17 cellular contexts compared by ENCODE assay signal in the genomic region with DNA sequence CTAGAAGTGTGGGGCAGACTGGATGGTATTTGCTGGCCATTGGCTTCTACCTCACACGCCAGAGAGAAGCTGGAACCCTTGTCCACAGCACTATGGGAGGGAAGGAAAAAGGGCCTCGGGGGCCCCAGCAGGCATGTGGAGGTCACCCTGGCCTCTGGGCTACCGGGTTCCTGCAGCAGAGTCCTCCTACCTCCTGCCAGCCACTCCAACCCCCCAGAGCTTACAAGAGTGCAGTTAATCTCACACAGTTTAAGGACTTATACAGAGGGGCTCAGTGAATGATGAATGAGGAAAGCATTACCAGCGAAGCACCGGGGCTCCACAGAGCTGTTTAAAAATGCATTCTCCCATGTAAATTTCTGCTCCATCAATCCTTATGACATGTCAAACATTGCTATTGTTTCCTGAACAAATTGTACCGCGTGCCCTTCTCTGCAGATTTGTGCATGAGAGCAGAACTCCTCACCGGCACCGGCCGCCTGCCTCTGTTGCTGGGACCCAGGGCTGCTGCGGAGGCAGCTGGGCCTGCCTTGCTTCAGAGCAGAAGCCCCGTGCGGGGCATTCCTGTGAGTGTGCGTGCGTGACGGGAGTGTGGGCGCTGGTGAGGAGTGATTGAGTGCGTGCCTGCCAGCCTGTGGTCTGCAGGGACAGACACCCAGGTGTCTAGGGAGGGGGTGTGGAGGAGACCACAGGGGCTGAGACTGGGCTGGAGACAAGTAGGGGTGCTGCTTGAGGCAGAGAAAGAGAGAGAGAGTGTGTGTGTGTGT. TPM values are rescaled to one million over a fixed set of nuclear protein-coding genes. Genes with fewer than 3 reads are reported as not detected.
DNase-seq lines count a peak whose midpoint lies in the region; ATAC-seq, FAIRE-seq and TF ChIP-seq lines count a peak whose summit lies in the region.
"Had no signal": no experiment of that assay in that cellular context is flagged by ENCODE, and none has a peak within 500 bp of the region (broad histone marks: within the 10 kb centered on the region; RNA-seq: fewer than 3 reads in every experiment).

No MANE protein-coding gene starts in this region.

- H3K27me3 Mint-ChIP-seq in T-helper 2 cell treated with Interferon-gamma antibody and Interleukin-4, amounts not matched to agents 5 μg/mL and 100 μg/mL, for 36 hours (ENCODE audit: low read depth): peaks cover under 1% of the 10 kb centered on the region

- WGBS in GM12878 (ENCODE audit: insufficient coverage, insufficient replicate concordance, low lambda C conversion rate, missing lambda C conversion rate): 10% methylated on average over 18 of the region's 18 CpGs

- no peaks in the 10 kb centered on the region; a peak in 1 of 4 replicates for H3K27me3 ChIP-seq in GM12878 (replicated peaks in 1 of 2; ENCODE audit: control insufficient read depth in 2 of 2, insufficient read depth in 2 of 2, low read length in 1 of 2)

- in situ Hi-C loops in GM12878 (cut with MboI): no loop called here

- TF ChIP-seq EP300 in GM12878 (IDR thresholded peaks at IDR 0.05; ENCODE audit: borderline replicate concordance in 1 of 2, control insufficient read depth in 1 of 2, low read depth in 2 of 2, low read length in 2 of 2): 0 out of 4 replicates have a peak, but pooled peaks of 1 of the 2 experiments have one; percentile 26

- no peaks in the 10 kb centered on the region for H3K79me2 ChIP-seq in GM12878 (ENCODE audit: control insufficient read depth, insufficient read depth, low read length)

- H3K4me2 ChIP-seq in GM12878 (ENCODE audit: control insufficient read depth, insufficient read depth): peak overlapping the region; percentile 38; the same call in 1 of the 2 replicates

- no peaks in the 10 kb centered on the region for H4K20me1 ChIP-seq in GM12878 (ENCODE audit: control insufficient read depth, insufficient read depth)

- SMC1A ChIA-PET in GM12878 (lab: Charles Lee; ENCODE audit: uncharacterized antibody, unreplicated experiment): interaction anchor here (0.5 to 1.8 kb wide), 3 partner anchors 27 to 161 kb away, joined by 5 to 6 read pairs (median 6); no protein-coding TSS in a partner anchor

- no TSS peak for BruUV-seq in GM12878 (replicated peaks; lab: Mats Ljungman, UMichigan)

- H3K9me3 Mint-ChIP-seq in T-helper 2 cell treated with Interferon-gamma antibody and Interleukin-4, amounts not matched to agents 5 μg/mL and 100 μg/mL, for 36 hours: no peaks in the 10 kb centered on the region
- H3K9me3 Mint-ChIP-seq: activated T-helper 2 cell treated with anti-CD3 and anti-CD28 coated beads, Interferon-gamma antibody, Interleukin-2, Interleukin-4, amounts not matched to agents 10 μg/mL and 5 μg/mL and 100 μg/mL, durations not matched to agents 14 hours and 24 hours and 36 hours had no signal

- H3K4me1 Mint-ChIP-seq in T-helper 2 cell treated with Interferon-gamma antibody and Interleukin-4, amounts not matched to agents 5 μg/mL and 100 μg/mL, for 36 hours (ENCODE audit: low read depth): peaks cover 6% of the 10 kb centered on the region

- RAD21 ChIA-PET in GM12878 (lab: Charles Lee; ENCODE audit: unreplicated experiment): interaction anchor here (1.0 to 1.6 kb wide), 4 partner anchors 26 to 97 kb away, joined by 3 to 5 read pairs (median 4); no protein-coding TSS in a partner anchor

- H3K4me3 Mint-ChIP-seq in T-helper 2 cell treated with Interferon-gamma antibody and Interleukin-4, amounts not matched to agents 5 μg/mL and 100 μg/mL, for 36 hours: no peak overlapping the region

- H3K27ac ChIP-seq in GM12878 (ENCODE audit: control insufficient read depth, insufficient read depth): no peak overlapping the region
- H3K27ac ChIP-seq in kidney (ENCODE audit: low read depth in 2 of 2, low read length in 2 of 2): no peak overlapping the region
- H3K27ac ChIP-seq: HL-60, thoracic aorta had no signal

- H3K36me3 Mint-ChIP-seq in T-helper 2 cell treated with Interferon-gamma antibody and Interleukin-4, amounts not matched to agents 5 μg/mL and 100 μg/mL, for 36 hours (ENCODE audit: low read depth): no peaks in the 10 kb centered on the region

- H3K27ac Mint-ChIP-seq in T-helper 2 cell treated with Interferon-gamma antibody and Interleukin-4, amounts not matched to agents 5 μg/mL and 100 μg/mL, for 36 hours: peak overlapping the region; percentile 62

- H3K9ac ChIP-seq in GM12878 (ENCODE audit: control insufficient read depth, insufficient read depth, low read length): no peak overlapping the region
- no peak overlapping the region for H3K9ac ChIP-seq in kidney (ENCODE audit: low read length in 2 of 2)

- POLR2A ChIA-PET in GM12878 (lab: Charles Lee): no interaction called here

- no peaks in the 10 kb centered on the region for H3K36me3 ChIP-seq in GM12878 (ENCODE audit: control insufficient read depth in 2 of 2, insufficient read depth in 2 of 2, low read length in 1 of 2)
- no peaks in the 10 kb centered on the region for H3K36me3 ChIP-seq in kidney (ENCODE audit: control insufficient read depth in 1 of 2, insufficient read depth in 2 of 2, low read length in 2 of 2)
- H3K36me3 ChIP-seq: thoracic aorta had no signal

- TF ChIP-seq CTCF in GM12878 (IDR thresholded peaks at IDR 0.05 in 2 of 3, conservative IDR thresholded peaks at IDR 0.05 in 1 of 3; ENCODE audit: control insufficient read depth in 2 of 3, extremely low read depth in 1 of 3, insufficient read depth in 1 of 3, low read depth in 3 of 3, low read length in 3 of 3): no peak
- TF ChIP-seq CTCF in kidney (IDR thresholded peaks at IDR 0.05; ENCODE audit: borderline replicate concordance, extremely low read depth, insufficient read depth): no peak

- peak overlapping the region; percentile 86; the same call in 1 of the 2 replicates for H2AFZ ChIP-seq in GM12878 (ENCODE audit: control insufficient read depth, low read depth, low read length)

- H3K9me3 ChIP-seq in GM12878 (replicated peaks; ENCODE audit: control insufficient read depth, insufficient read depth, low read length) (no peaks in the 10 kb centered on the region), kidney (ENCODE audit: control insufficient read depth in 1 of 2, low read length in 2 of 2) (no peaks in the 10 kb centered on the region)
- H3K9me3 ChIP-seq: mucosa of descending colon, thoracic aorta had no signal

- intact Hi-C loops in GM12878 (cut with micrococcal nuclease; ENCODE audit: unreplicated experiment): no loop called here
- intact Hi-C loops in kidney (cut with DNase I): no loop called here
- intact Hi-C loops in posterior vena cava (cut with DNase I): no loop called here

- FAIRE-seq in GM12878 (lab: Jason Lieb, UNC): no peak
- no peak for FAIRE-seq in kidney (lab: Jason Lieb, UNC)
- FAIRE-seq in H54 (lab: Jason Lieb, UNC): no peak

- H3K4me1 ChIP-seq in GM12878 (ENCODE audit: control insufficient read depth, insufficient read depth, low read length) (peaks cover 17% of the 10 kb centered on the region), kidney (ENCODE audit: control insufficient read depth in 1 of 2, insufficient read depth in 1 of 2, low read depth in 1 of 2, low read length in 2 of 2) (no peaks in the 10 kb centered on the region)

- CTCF ChIA-PET in GM12878 (lab: Yijun Ruan, JAX): interaction anchor here (1.7 to 2.5 kb wide), 3 partner anchors 28 to 41 kb away, joined by 8 to 14 read pairs (median 10); no protein-coding TSS in a partner anchor

- TF ChIP-seq RAD21 in GM12878 (IDR thresholded peaks at IDR 0.05; ENCODE audit: insufficient read depth, low read depth, low read length): no peak

- ATAC-seq in GM12878: peak; percentile 57
- ATAC-seq: mucosa of descending colon, sciatic nerve had no signal

- no peak overlapping the region for H3K4me3 ChIP-seq in Jurkat, Clone E6-1 (ENCODE audit: low read length)
- no peak overlapping the region for H3K4me3 ChIP-seq in GM12878
- no peak overlapping the region for H3K4me3 ChIP-seq in kidney (ENCODE audit: low read length in 2 of 2)
- H3K4me3 ChIP-seq: mucosa of descending colon, thoracic aorta had no signal

- TF ChIP-seq POLR2A in GM12878 (IDR thresholded peaks at IDR 0.05; ENCODE audit: low read depth, low read length): no peak
- no peak for TF ChIP-seq POLR2A in H54 (IDR thresholded peaks at IDR 0.05; ENCODE audit: low read depth, low read length)

- no peak for DNase-seq in T-helper 2 cell treated with Interferon-gamma antibody and Interleukin-4, amounts not matched to agents 5 μg/mL and 100 μg/mL, for 36 hours (ENCODE audit: low spot score)
- DNase-seq in T-helper 2 cell (no peak), GM12878 (ENCODE audit: low read depth, low spot score) (peak; percentile 5), renal cortical epithelial cell (ENCODE audit: low read depth) (peak; percentile 3), kidney (no peak), H54 (ENCODE audit: insufficient read length, low spot score) (no peak), posterior vena cava (ENCODE audit: low spot score) (no peak)
- DNase-seq in Jurkat, Clone E6-1 (ENCODE audit: low read depth, low spot score): peak; percentile 42
- DNase-seq: ACHN, MM.1S, mucosa of descending colon, NCI-H446 had no signal

TF ChIP-seq in GM12878, 131 proteins besides CTCF, POLR2A, EP300 and RAD21 (continues in another document):
- TF ChIP-seq ZNF24 (IDR thresholded peaks at IDR 0.05) (no peak), ATF7 (IDR thresholded peaks at IDR 0.05; ENCODE audit: low read depth) (no peak)

RNA-seq across cellular contexts. Expression of gene C10orf105, which starts 52.8 kb away (rescaled TPM):
- polyA plus RNA-seq in Jurkat, Clone E6-1 (2012; ENCODE audit: insufficient read depth, insufficient read length): not detected
- total RNA-seq in GM12878 (2013; cell fraction: nucleolus; rRNA removed): not detected in 2 replicates
- 0.11 TPM in 1 of 2 replicates, not detected in the other for total RNA-seq in GM12878 (2014; rRNA removed)
- total RNA-seq in GM12878 (2014; rRNA removed; fragmentation: Illumina TruSeq; extraction: Trizol): not detected in 2 replicates
- total RNA-seq in GM12878 (2021): 0.03 and 0.05 TPM in 2 replicates
- polyA plus RNA-seq in GM12878 (2011; ENCODE audit: low read depth): not detected
- not detected in 2 replicates for polyA plus RNA-seq in GM12878 (2011; rRNA removed)
- not detected in 2 replicates for polyA plus RNA-seq in GM12878 (2011; cell fraction: cytosol; rRNA removed)
- polyA plus RNA-seq in GM12878 (2011; cell fraction: nucleus; rRNA removed): not detected in 2 replicates
- 0.03 and 0.04 TPM in 2 replicates for polyA plus RNA-seq in GM12878 (2012)
- polyA plus RNA-seq in GM12878 (2014; fragmentation: Illumina TruSeq; extraction: Trizol): 0.04 and 0.06 TPM in 2 replicates
- not detected for polyA plus RNA-seq in GM12878 (2014; fragmentation: Nextera tagmentation; extraction: Ambion mirVana)
- 0.06 and 0.18 TPM in 2 replicates for polyA plus RNA-seq in GM12878 (2014; rRNA removed)
- polyA plus RNA-seq in GM12878 (2016; fragmentation: Nextera tagmentation; extraction: Ambion mirVana): not detected
- polyA minus RNA-seq in GM12878 (2011; rRNA and poly(A)+ RNA removed): not detected in 2 replicates
- polyA minus RNA-seq in GM12878 (2011; cell fraction: cytosol; rRNA and poly(A)+ RNA removed): not detected in 2 replicates
- polyA minus RNA-seq in GM12878 (2011; cell fraction: nucleus; rRNA and poly(A)+ RNA removed): not detected in 2 replicates
- not detected in 2 replicates for total RNA-seq in renal cortical epithelial cell
- 0.35 TPM for total RNA-seq in kidney
- not detected for polyA plus RNA-seq in kidney (ENCODE audit: insufficient read depth, low read depth, low replicate concordance)
- under 1 TPM; 0.23 to 0.24 TPM for total RNA-seq in posterior vena cava
- total RNA-seq: Daoy had no signal

Comparison
In these comparisons a context has a peak if more than half of its experiments do, and no peak if none do; other contexts are left out.
1. DNase-seq: peak in Jurkat, Clone E6-1 (single experiment), GM12878 (single experiment) and renal cortical epithelial cell (single experiment); none in T-helper 2 cell treated with Interferon-gamma antibody and Interleukin-4, amounts not matched to agents 5 μg/mL and 100 μg/mL, for 36 hours (single experiment), T-helper 2 cell (0 of 5), kidney (single experiment), H54 (single experiment) and posterior vena cava (single experiment).